Comparison of ENCODE assay signal across 32 cellular contexts in genomic region chr12:132736913-132737312, GRCh38.
"Had no signal": no experiment of that assay in that cellular context is flagged by ENCODE, and none has a peak within 500 bp of the region (broad histone marks: within the 10 kb centered on the region; RNA-seq: fewer than 3 reads in every experiment).

No MANE protein-coding gene starts in this region.

- H3K27me3 ChIP-seq: brain microvascular endothelial cell, esophagus muscularis mucosa, foreskin keratinocyte, heart left ventricle, uterus had no signal

- H3K9me3 ChIP-seq: esophagus muscularis mucosa, heart left ventricle, psoas muscle, uterus had no signal

- H3K27ac Mint-ChIP-seq: activated naive CD8-positive, alpha-beta T cell treated with anti-CD3 and anti-CD28 coated beads, Interleukin-2, amount 10 ng/mL, durations not matched to agents 7 days and 5 days; activated T-cell treated with anti-CD3 and anti-CD28 coated beads, Interleukin-2, amount 50 U/mL, for 72 hours; effector memory CD8-positive, alpha-beta T cell; mesothelial cell of epicardium; stimulated activated memory B cell treated with anti-CD40 and anti-IgM and Interleukin-4, amounts not matched to agents 10 μg/mL and 1 μg/mL and 100 μg/mL, for 72 hours; T-helper 2 cell treated with Interferon-gamma antibody and Interleukin-4, amounts not matched to agents 5 μg/mL and 100 μg/mL, for 36 hours; type B pancreatic cell had no signal

- ATAC-seq: activated T-cell treated with anti-CD3 and anti-CD28 coated beads, Interleukin-2, amount 50 U/mL, for 72 hours; effector memory CD8-positive, alpha-beta T cell; foreskin keratinocyte; heart left ventricle; psoas muscle; stimulated activated memory B cell treated with anti-CD40 and anti-IgM and Interleukin-4, amounts not matched to agents 10 μg/mL and 1 μg/mL and 100 μg/mL, for 72 hours; stimulated activated naive CD8-positive, alpha-beta T cell treated with anti-CD3 and anti-CD28 coated beads, Interleukin-15, amount 100 ng/mL, for 72 hours had no signal

- DNase-seq: activated CD4-positive, alpha-beta T cell treated with anti-CD3 and anti-CD28 coated beads for 4 hours; activated CD4-positive, alpha-beta T cell treated with anti-CD3 and anti-CD28 coated beads, Interleukin-2, amount 50 U/mL, for 4 hours; activated naive CD4-positive, alpha-beta T cell; activated naive CD8-positive, alpha-beta T cell treated with anti-CD3 and anti-CD28 coated beads, Interleukin-2, amount 10 ng/mL, durations not matched to agents 7 days and 5 days; activated T-cell treated with anti-CD3 and anti-CD28 coated beads for 4 hours; activated T-cell treated with anti-CD3 and anti-CD28 coated beads, Interleukin-2, amount 50 U/mL, for 72 hours; amniotic stem cell; brain microvascular endothelial cell; caudate nucleus; cortex of kidney; effector memory CD8-positive, alpha-beta T cell; foreskin keratinocyte; hypothalamus; kidney glomerular epithelial cell; naive B cell; nucleus accumbens; stimulated activated CD4-positive, alpha-beta T cell treated with anti-CD3 and anti-CD28 coated beads, Interleukin-1b, Interleukin-23, amount 100 ng/mL, for 48 hours; stimulated activated CD4-positive, alpha-beta T cell treated with anti-CD3 and anti-CD28 coated beads, Interleukin-4, amount 100 ng/mL, for 4 hours; stimulated activated CD8-positive, alpha-beta memory T cell treated with anti-CD3 and anti-CD28 coated beads, Interleukin-4, amount 100 ng/mL, for 48 hours; stimulated activated naive CD8-positive, alpha-beta T cell treated with anti-CD3 and anti-CD28 coated beads, Interleukin-15, amount 100 ng/mL, for 72 hours; substantia nigra; T-helper 1 cell; uterus had no signal

- H3K4me1 Mint-ChIP-seq: mesothelial cell of epicardium; stimulated activated naive CD8-positive, alpha-beta T cell treated with anti-CD3 and anti-CD28 coated beads, Interleukin-15, amount 100 ng/mL, for 72 hours had no signal

- H3K27ac ChIP-seq: brain microvascular endothelial cell, esophagus muscularis mucosa, foreskin keratinocyte, heart left ventricle, parathyroid adenoma, psoas muscle, uterus had no signal

- H3K27me3 Mint-ChIP-seq: activated naive CD8-positive, alpha-beta T cell treated with anti-CD3 and anti-CD28 coated beads, Interleukin-2, amount 10 ng/mL, durations not matched to agents 7 days and 5 days; effector memory CD8-positive, alpha-beta T cell; naive B cell; stimulated activated memory B cell treated with anti-CD40 and anti-IgM and Interleukin-4, amounts not matched to agents 10 μg/mL and 1 μg/mL and 100 μg/mL, for 72 hours; stimulated activated naive CD8-positive, alpha-beta T cell treated with anti-CD3 and anti-CD28 coated beads, Interleukin-15, amount 100 ng/mL, for 72 hours; type B pancreatic cell had no signal

- H3K36me3 ChIP-seq: uterus had no signal

- H3K9ac ChIP-seq: parathyroid adenoma had no signal

- H3K4me3 Mint-ChIP-seq: activated naive CD8-positive, alpha-beta T cell treated with anti-CD3 and anti-CD28 coated beads, Interleukin-2, amount 10 ng/mL, durations not matched to agents 7 days and 5 days; activated T-cell treated with anti-CD3 and anti-CD28 coated beads, Interleukin-2, amount 50 U/mL, for 72 hours; effector memory CD8-positive, alpha-beta T cell; mesothelial cell of epicardium; naive B cell; stimulated activated memory B cell treated with anti-CD40 and anti-IgM and Interleukin-4, amounts not matched to agents 10 μg/mL and 1 μg/mL and 100 μg/mL, for 72 hours; stimulated activated naive CD8-positive, alpha-beta T cell treated with anti-CD3 and anti-CD28 coated beads, Interleukin-15, amount 100 ng/mL, for 72 hours; T-helper 2 cell treated with Interferon-gamma antibody and Interleukin-4, amounts not matched to agents 5 μg/mL and 100 μg/mL, for 36 hours; type B pancreatic cell had no signal

- H3K9me3 Mint-ChIP-seq: activated naive CD8-positive, alpha-beta T cell treated with anti-CD3 and anti-CD28 coated beads, Interleukin-2, amount 10 ng/mL, durations not matched to agents 7 days and 5 days; activated T-cell treated with anti-CD3 and anti-CD28 coated beads, Interleukin-2, amount 50 U/mL, for 72 hours; mesothelial cell of epicardium; stimulated activated memory B cell treated with anti-CD40 and anti-IgM and Interleukin-4, amounts not matched to agents 10 μg/mL and 1 μg/mL and 100 μg/mL, for 72 hours; stimulated activated naive CD8-positive, alpha-beta T cell treated with anti-CD3 and anti-CD28 coated beads, Interleukin-15, amount 100 ng/mL, for 72 hours; T-helper 2 cell treated with Interferon-gamma antibody and Interleukin-4, amounts not matched to agents 5 μg/mL and 100 μg/mL, for 36 hours; type B pancreatic cell had no signal

- H3K4me1 ChIP-seq: foreskin keratinocyte, parathyroid adenoma, psoas muscle, uterus had no signal

- H2AFZ ChIP-seq: parathyroid adenoma had no signal

- H3K4me3 ChIP-seq: esophagus muscularis mucosa, heart left ventricle, psoas muscle, smooth muscle cell, uterus had no signal

- H3K4me2 ChIP-seq: smooth muscle cell had no signal
